ENCODE assay signal across 17 cellular contexts in the genomic region with DNA sequence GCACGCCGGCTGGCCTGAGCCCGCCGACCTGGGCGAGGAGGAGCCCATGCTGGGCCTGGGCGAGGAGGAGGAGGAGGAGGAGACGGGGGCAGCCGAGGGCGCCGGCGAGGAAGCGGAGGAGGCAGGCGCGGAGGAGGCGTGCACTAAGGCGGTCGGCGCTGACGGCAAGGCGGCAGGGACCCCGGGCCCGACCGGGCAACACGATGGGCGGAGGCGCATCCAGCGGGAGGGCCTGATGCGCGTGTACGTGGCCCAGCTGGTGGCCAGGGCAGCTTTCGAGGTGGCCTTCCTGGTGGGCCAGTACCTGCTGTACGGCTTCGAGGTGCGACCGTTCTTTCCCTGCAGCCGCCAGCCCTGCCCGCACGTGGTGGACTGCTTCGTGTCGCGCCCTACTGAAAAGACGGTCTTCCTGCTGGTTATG. TPM values are rescaled to one million over a fixed set of nuclear protein-coding genes. Genes with fewer than 3 reads are reported as not detected.
"Had no signal": no experiment of that assay in that cellular context is flagged by ENCODE, and none has a peak within 500 bp of the region (broad histone marks: within the 10 kb centered on the region; RNA-seq: fewer than 3 reads in every experiment).

No MANE protein-coding gene starts in this region.

- H3K27me3 ChIP-seq: vagina had no signal

- H3K9me3 ChIP-seq: tibial artery, vagina had no signal

- H3K27ac ChIP-seq: brain microvascular endothelial cell, tibial artery, vagina had no signal

- DNase-seq: activated CD4-positive, alpha-beta T cell treated with anti-CD3 and anti-CD28 coated beads, Interleukin-2, amount 10 ng/mL, durations not matched to agents 7 days and 5 days; activated CD8-positive, alpha-beta memory T cell treated with anti-CD3 and anti-CD28 coated beads for 24 hours; activated T-cell treated with anti-CD3 and anti-CD28 coated beads for 4 hours; amniotic stem cell; brain microvascular endothelial cell; immature natural killer cell; mesendoderm; nephron progenitor cell; tibial artery had no signal

- ATAC-seq: activated naive CD4-positive, alpha-beta T cell treated with anti-CD3 and anti-CD28 coated beads, Interleukin-2, amount 50 U/mL, for 72 hours; esophagus mucosa; left lobe of liver; WTC11 had no signal

- H3K36me3 ChIP-seq: brain microvascular endothelial cell, tibial artery, vagina had no signal

- H3K4me3 ChIP-seq: dorsolateral prefrontal cortex, skin epidermis, tibial artery, vagina had no signal

- FAIRE-seq: endometrium had no signal

RNA-seq across cellular contexts. Expression of a gene that starts 8.4 kb away (rescaled TPM):
- polyA plus RNA-seq: immature natural killer cell had no signal
